1 cellular context compared by ENCODE assay signal in genomic region chr3:42855219-42855546, GRCh38.
TF ChIP-seq lines count a peak whose summit lies in the region.

No MANE protein-coding gene starts in this region.

TF ChIP-seq in HepG2, 621 proteins besides CTCF, POLR2A, EP300 and RAD21 (continued from another document):
- TF ChIP-seq, protein P1, sequence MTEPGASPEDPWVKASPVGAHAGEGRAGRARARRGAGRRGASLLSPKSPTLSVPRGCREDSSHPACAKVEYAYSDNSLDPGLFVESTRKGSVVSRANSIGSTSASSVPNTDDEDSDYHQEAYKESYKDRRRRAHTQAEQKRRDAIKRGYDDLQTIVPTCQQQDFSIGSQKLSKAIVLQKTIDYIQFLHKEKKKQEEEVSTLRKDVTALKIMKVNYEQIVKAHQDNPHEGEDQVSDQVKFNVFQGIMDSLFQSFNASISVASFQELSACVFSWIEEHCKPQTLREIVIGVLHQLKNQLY (CRISPR knock-in tag; IDR thresholded peaks at IDR 0.05): no peak
- TF ChIP-seq CREM (IDR thresholded peaks at IDR 0.05) (no peak), CREM (CRISPR knock-in tag; IDR thresholded peaks at IDR 0.05) (no peak), ZNF484 (CRISPR knock-in tag; IDR thresholded peaks at IDR 0.05; ENCODE audit: borderline replicate concordance, low read depth) (no peak), REXO4 (CRISPR knock-in tag; IDR thresholded peaks at IDR 0.05; ENCODE audit: borderline replicate concordance) (no peak), ZBTB26 (CRISPR knock-in tag; IDR thresholded peaks at IDR 0.05; ENCODE audit: borderline replicate concordance) (no peak), ATF5 (CRISPR knock-in tag; IDR thresholded peaks at IDR 0.05; ENCODE audit: low read depth) (no peak), USF2 (IDR thresholded peaks at IDR 0.05; ENCODE audit: low read depth, low read length) (no peak), USF2 (CRISPR knock-in tag; IDR thresholded peaks at IDR 0.05; ENCODE audit: borderline replicate concordance) (peak; percentile 57; the same call in 1 of the 2 replicates), CEBPG (CRISPR knock-in tag; IDR thresholded peaks at IDR 0.05) (no peak), PHF8 (CRISPR knock-in tag; IDR thresholded peaks at IDR 0.05) (no peak), ZBTB46 (CRISPR knock-in tag; IDR thresholded peaks at IDR 0.05; ENCODE audit: borderline replicate concordance) (no peak), SETDB1 (CRISPR knock-in tag; IDR thresholded peaks at IDR 0.05; ENCODE audit: borderline replicate concordance) (no peak), FOXO4 (CRISPR knock-in tag; conservative IDR thresholded peaks at IDR 0.05) (0 out of 2 replicates have a peak, but pooled peaks have one; percentile 62), NRL (CRISPR knock-in tag; IDR thresholded peaks at IDR 0.05; ENCODE audit: borderline replicate concordance) (no peak), CENPX (CRISPR knock-in tag; IDR thresholded peaks at IDR 0.05) (no peak), MXI1 (IDR thresholded peaks at IDR 0.05; ENCODE audit: borderline replicate concordance, low read depth, low read length) (no peak), ARNT2 (CRISPR knock-in tag; IDR thresholded peaks at IDR 0.05; ENCODE audit: low read depth) (0 out of 2 replicates have a peak, but pooled peaks have one; percentile 20), SOX6 (IDR thresholded peaks at IDR 0.05) (no peak), SOX6 (CRISPR knock-in tag; IDR thresholded peaks at IDR 0.05) (no peak), RARA (CRISPR knock-in tag; IDR thresholded peaks at IDR 0.05) (no peak), SRF (IDR thresholded peaks at IDR 0.05; ENCODE audit: low read depth, low read length) (peak; percentile 93), MIXL1 (CRISPR knock-in tag; IDR thresholded peaks at IDR 0.05) (no peak), SP140L (CRISPR knock-in tag; IDR thresholded peaks at IDR 0.05; ENCODE audit: borderline replicate concordance) (no peak), NFYB (CRISPR knock-in tag; IDR thresholded peaks at IDR 0.05) (0 out of 2 replicates have a peak, but pooled peaks have one; percentile 28), FOXC1 (CRISPR knock-in tag; IDR thresholded peaks at IDR 0.05; ENCODE audit: borderline replicate concordance) (no peak), ZBTB7B (CRISPR knock-in tag; IDR thresholded peaks at IDR 0.05) (no peak), ZFP90 (CRISPR knock-in tag; IDR thresholded peaks at IDR 0.05; ENCODE audit: borderline replicate concordance) (0 out of 2 replicates have a peak, but pooled peaks have one; percentile 29), U2AF2 (IDR thresholded peaks at IDR 0.05; ENCODE audit: low read depth, low read length) (no peak), ZNF354B (CRISPR knock-in tag; IDR thresholded peaks at IDR 0.05) (0 out of 2 replicates have a peak, but pooled peaks have one; percentile 62), BORCS8-MEF2B (CRISPR knock-in tag; IDR thresholded peaks at IDR 0.05) (0 out of 2 replicates have a peak, but pooled peaks have one; percentile 56), ATF7-NPFF (CRISPR knock-in tag; IDR thresholded peaks at IDR 0.05; ENCODE audit: low read depth) (0 out of 2 replicates have a peak, but pooled peaks have one; percentile 68), ZKSCAN5 (CRISPR knock-in tag; IDR thresholded peaks at IDR 0.05) (peak; percentile 92), TBL1XR1 (IDR thresholded peaks at IDR 0.05; ENCODE audit: borderline replicate concordance, low read length, partially characterized antibody) (no peak), ZNF780A (CRISPR knock-in tag; IDR thresholded peaks at IDR 0.05) (no peak), GATAD1 (CRISPR knock-in tag; IDR thresholded peaks at IDR 0.05) (no peak), ZNF652 (CRISPR knock-in tag; IDR thresholded peaks at IDR 0.05; ENCODE audit: borderline replicate concordance, low read depth) (peak; percentile 5; the same call in 1 of the 2 replicates), SP1 (IDR thresholded peaks at IDR 0.05) (no peak), SP1 (CRISPR knock-in tag; IDR thresholded peaks at IDR 0.05) (0 out of 2 replicates have a peak, but pooled peaks have one; percentile 21), ZNF557 (CRISPR knock-in tag; IDR thresholded peaks at IDR 0.05) (no peak), RCOR2 (CRISPR knock-in tag; IDR thresholded peaks at IDR 0.05) (no peak), ZBTB1 (CRISPR knock-in tag; IDR thresholded peaks at IDR 0.05; ENCODE audit: borderline replicate concordance) (no peak), ZNF558 (CRISPR knock-in tag; IDR thresholded peaks at IDR 0.05; ENCODE audit: borderline replicate concordance) (no peak), TOE1 (CRISPR knock-in tag; IDR thresholded peaks at IDR 0.05) (no peak)
- TF ChIP-seq, protein P2, sequence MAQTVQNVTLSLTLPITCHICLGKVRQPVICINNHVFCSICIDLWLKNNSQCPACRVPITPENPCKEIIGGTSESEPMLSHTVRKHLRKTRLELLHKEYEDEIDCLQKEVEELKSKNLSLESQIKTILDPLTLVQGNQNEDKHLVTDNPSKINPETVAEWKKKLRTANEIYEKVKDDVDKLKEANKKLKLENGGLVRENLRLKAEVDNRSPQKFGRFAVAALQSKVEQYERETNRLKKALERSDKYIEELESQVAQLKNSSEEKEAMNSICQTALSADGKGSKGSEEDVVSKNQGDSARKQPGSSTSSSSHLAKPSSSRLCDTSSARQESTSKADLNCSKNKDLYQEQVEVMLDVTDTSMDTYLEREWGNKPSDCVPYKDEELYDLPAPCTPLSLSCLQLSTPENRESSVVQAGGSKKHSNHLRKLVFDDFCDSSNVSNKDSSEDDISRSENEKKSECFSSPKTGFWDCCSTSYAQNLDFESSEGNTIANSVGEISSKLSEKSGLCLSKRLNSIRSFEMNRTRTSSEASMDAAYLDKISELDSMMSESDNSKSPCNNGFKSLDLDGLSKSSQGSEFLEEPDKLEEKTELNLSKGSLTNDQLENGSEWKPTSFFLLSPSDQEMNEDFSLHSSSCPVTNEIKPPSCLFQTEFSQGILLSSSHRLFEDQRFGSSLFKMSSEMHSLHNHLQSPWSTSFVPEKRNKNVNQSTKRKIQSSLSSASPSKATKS (CRISPR knock-in tag; IDR thresholded peaks at IDR 0.05): no peak
- TF ChIP-seq, protein P3, sequence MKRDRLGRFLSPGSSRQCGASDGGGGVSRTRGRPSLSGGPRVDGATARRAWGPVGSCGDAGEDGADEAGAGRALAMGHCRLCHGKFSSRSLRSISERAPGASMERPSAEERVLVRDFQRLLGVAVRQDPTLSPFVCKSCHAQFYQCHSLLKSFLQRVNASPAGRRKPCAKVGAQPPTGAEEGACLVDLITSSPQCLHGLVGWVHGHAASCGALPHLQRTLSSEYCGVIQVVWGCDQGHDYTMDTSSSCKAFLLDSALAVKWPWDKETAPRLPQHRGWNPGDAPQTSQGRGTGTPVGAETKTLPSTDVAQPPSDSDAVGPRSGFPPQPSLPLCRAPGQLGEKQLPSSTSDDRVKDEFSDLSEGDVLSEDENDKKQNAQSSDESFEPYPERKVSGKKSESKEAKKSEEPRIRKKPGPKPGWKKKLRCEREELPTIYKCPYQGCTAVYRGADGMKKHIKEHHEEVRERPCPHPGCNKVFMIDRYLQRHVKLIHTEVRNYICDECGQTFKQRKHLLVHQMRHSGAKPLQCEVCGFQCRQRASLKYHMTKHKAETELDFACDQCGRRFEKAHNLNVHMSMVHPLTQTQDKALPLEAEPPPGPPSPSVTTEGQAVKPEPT (CRISPR knock-in tag; IDR thresholded peaks at IDR 0.05; ENCODE audit: low read depth): peak; percentile 19; the same call in 1 of the 2 replicates
- TF ChIP-seq, protein P4, sequence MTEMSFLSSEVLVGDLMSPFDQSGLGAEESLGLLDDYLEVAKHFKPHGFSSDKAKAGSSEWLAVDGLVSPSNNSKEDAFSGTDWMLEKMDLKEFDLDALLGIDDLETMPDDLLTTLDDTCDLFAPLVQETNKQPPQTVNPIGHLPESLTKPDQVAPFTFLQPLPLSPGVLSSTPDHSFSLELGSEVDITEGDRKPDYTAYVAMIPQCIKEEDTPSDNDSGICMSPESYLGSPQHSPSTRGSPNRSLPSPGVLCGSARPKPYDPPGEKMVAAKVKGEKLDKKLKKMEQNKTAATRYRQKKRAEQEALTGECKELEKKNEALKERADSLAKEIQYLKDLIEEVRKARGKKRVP (CRISPR knock-in tag; IDR thresholded peaks at IDR 0.05): no peak
- TF ChIP-seq, protein P5, sequence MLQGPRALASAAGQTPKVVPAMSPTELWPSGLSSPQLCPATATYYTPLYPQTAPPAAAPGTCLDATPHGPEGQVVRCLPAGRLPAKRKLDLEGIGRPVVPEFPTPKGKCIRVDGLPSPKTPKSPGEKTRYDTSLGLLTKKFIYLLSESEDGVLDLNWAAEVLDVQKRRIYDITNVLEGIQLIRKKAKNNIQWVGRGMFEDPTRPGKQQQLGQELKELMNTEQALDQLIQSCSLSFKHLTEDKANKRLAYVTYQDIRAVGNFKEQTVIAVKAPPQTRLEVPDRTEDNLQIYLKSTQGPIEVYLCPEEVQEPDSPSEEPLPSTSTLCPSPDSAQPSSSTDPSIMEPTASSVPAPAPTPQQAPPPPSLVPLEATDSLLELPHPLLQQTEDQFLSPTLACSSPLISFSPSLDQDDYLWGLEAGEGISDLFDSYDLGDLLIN (CRISPR knock-in tag; IDR thresholded peaks at IDR 0.05; ENCODE audit: borderline replicate concordance): no peak
